8 cellular contexts compared by ENCODE assay signal in genomic region chr17:15651001-15651582, GRCh38. TPM values are rescaled to one million over a fixed set of nuclear protein-coding genes. Genes with fewer than 3 reads are reported as not detected.
DNase-seq lines count a peak whose midpoint lies in the region; ATAC-seq and TF ChIP-seq lines count a peak whose summit lies in the region.

No MANE protein-coding gene starts in this region.

- TF ChIP-seq POLR2A in gastrocnemius medialis (IDR thresholded peaks at IDR 0.05): no peak

- H3K27me3 ChIP-seq in gastrocnemius medialis: no peaks in the 10 kb centered on the region

- in situ Hi-C loops in gastrocnemius medialis (cut with MboI; ENCODE audit: low sequenced_read_pairs in 4 of 4) (no loop called here), GM13976 (cut with MboI; ENCODE audit: low sequenced_read_pairs, unreplicated experiment) (no loop called here)

- H3K4me3 ChIP-seq in fibroblast of villous mesenchyme (ENCODE audit: low read depth, low read length) (peak overlapping the region; percentile 70), gastrocnemius medialis (peak overlapping the region; percentile 61 to 79 (median 68))

- no peak for TF ChIP-seq CTCF in fibroblast of villous mesenchyme (IDR thresholded peaks at IDR 0.05; ENCODE audit: insufficient read depth, low read depth, low read length)
- no peak for TF ChIP-seq CTCF in gastrocnemius medialis (IDR thresholded peaks at IDR 0.05 in 4 of 5, conservative IDR thresholded peaks at IDR 0.05 in 1 of 5)
- TF ChIP-seq CTCF in GM13976 (IDR thresholded peaks at IDR 0.05; ENCODE audit: borderline replicate concordance, control extremely low read depth, extremely low read depth, insufficient read depth, missing control alignments): no peak

- intact Hi-C loops in gastrocnemius medialis (cut with DNase I; ENCODE audit: low total_unique reads): no loop called here

- DNase-seq in RPMI7951 (ENCODE audit: low read depth) (peak; percentile 7), fibroblast of villous mesenchyme (ENCODE audit: low read depth) (no peak), gastrocnemius medialis (no peak), activated T-cell treated with anti-CD3 and anti-CD28 coated beads for 4 hours (no peak), NCI-H446 (lab: John Stamatoyannopoulos, UW) (no peak), GM13976 (ENCODE audit: low spot score) (no peak)

- ATAC-seq in GM18907 (IDR thresholded peaks at IDR 0.05; ENCODE audit: unreplicated experiment) (peak; percentile 16), gastrocnemius medialis (peak; percentile 2 to 5), GM21526 (IDR thresholded peaks at IDR 0.05; ENCODE audit: low FRiP score, unreplicated experiment) (no peak)

- H3K9me3 ChIP-seq in gastrocnemius medialis: no peaks in the 10 kb centered on the region

- peak overlapping the region; percentile 80 to 86 (median 82) for H3K27ac ChIP-seq in gastrocnemius medialis

- H3K4me1 ChIP-seq in gastrocnemius medialis: peaks cover 21 to 22% of the 10 kb centered on the region in 2 donors

- H3K36me3 ChIP-seq in gastrocnemius medialis: no peaks in the 10 kb centered on the region

RNA-seq across cellular contexts. Expression of gene FBXW10B, which starts 31.6 kb away (rescaled TPM):
- 0.12 and 1.1 TPM in 2 replicates for total RNA-seq in RPMI7951 (2014; rRNA removed; shearing (Covaris generic))
- total RNA-seq in fibroblast of villous mesenchyme (under 0.01 and 0.43 TPM in 2 replicates), gastrocnemius medialis (1 to 10 TPM; 1.1 to 2.7 (median 1.5) TPM)

RNA-seq across cellular contexts. Expression of gene TRIM16, which starts 33.0 kb away (rescaled TPM):
- 66.2 and 74.4 TPM in 2 replicates for total RNA-seq in RPMI7951 (2014; rRNA removed; shearing (Covaris generic))
- 30.0 and 55.3 TPM in 2 replicates for total RNA-seq in fibroblast of villous mesenchyme
- total RNA-seq in gastrocnemius medialis: 10 to 100 TPM; 14.0 to 33.0 (median 21.2) TPM

RNA-seq across cellular contexts. Expression of gene ZNF286A, which starts 48.5 kb away (rescaled TPM):
- total RNA-seq in RPMI7951 (2014; rRNA removed; shearing (Covaris generic)): 23.0 and 26.2 TPM in 2 replicates
- total RNA-seq in fibroblast of villous mesenchyme (42.3 and 50.6 TPM in 2 replicates), gastrocnemius medialis (10 to 100 TPM in 1 of 4 donors, 1 to 10 TPM in 3; 3.3 to 10.2 (median 6.0) TPM)
